ENCODE assay signal across 8 cellular contexts in the genomic region with DNA sequence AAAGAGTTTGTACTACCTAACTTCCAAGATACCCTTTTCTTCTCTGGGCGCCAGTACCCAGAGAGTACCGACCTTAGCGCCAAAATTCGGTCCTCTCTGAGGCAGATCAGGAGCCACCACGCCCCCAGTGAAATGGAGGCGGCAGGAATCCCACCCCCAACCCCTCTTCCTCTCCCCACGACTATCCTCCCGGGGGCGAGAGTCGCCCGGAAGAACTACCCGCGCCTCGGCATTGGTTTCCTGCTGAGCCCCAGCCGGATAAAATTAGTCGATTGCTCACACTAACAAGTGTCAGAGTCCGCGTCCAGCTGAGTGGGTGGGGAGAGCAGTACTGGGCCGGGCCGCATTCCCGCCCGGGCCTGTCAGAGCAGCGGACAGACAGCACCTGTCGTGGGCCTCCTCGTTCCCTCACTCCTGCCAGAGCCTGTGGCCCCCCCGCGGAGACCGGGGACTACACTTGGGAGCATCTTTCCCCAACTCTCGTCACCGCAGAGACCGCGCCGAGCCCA.
DNase-seq lines count a peak whose midpoint lies in the region; ATAC-seq and TF ChIP-seq lines count a peak whose summit lies in the region.

No MANE protein-coding gene starts in this region.

- TF ChIP-seq CTCF in AG04449 (IDR thresholded peaks at IDR 0.05; ENCODE audit: insufficient read depth, low read length, missing control alignments): no peak
- TF ChIP-seq CTCF in dorsolateral prefrontal cortex (IDR thresholded peaks at IDR 0.05 in 54 of 56, conservative IDR thresholded peaks at IDR 0.05 in 2 of 56; ENCODE audit: low read depth in 1 of 56, partially characterized antibody in 56 of 56): peak in 6 of 56 donors; percentile 1 to 17 (median 3)
- no peak for TF ChIP-seq CTCF in lower leg skin (IDR thresholded peaks at IDR 0.05)

- peak overlapping the region; percentile 72 for H3K9ac ChIP-seq in HUES6 (ENCODE audit: low read length)

- H3K27ac ChIP-seq in HUES6 (ENCODE audit: low read depth, low read length) (no peak overlapping the region), dorsolateral prefrontal cortex (peak overlapping the region in 52 of 59 donors; percentile 23 to 87 (median 76))

- peaks cover 33% of the 10 kb centered on the region for H3K4me1 Mint-ChIP-seq in activated CD4-positive, alpha-beta T cell treated with anti-CD3 and anti-CD28 coated beads for 36 hours

- H3K4me1 ChIP-seq in HUES6 (ENCODE audit: control insufficient read depth, insufficient read depth, low read length): peaks cover 25% of the 10 kb centered on the region

- no peaks in the 10 kb centered on the region for H3K9me3 Mint-ChIP-seq in activated CD4-positive, alpha-beta T cell treated with anti-CD3 and anti-CD28 coated beads for 36 hours (ENCODE audit: low read depth)

- no peak for TF ChIP-seq POLR2A in lower leg skin (IDR thresholded peaks at IDR 0.05)

- POLR2A ChIA-PET in AG04449 (lab: Yijun Ruan, JAX): interaction anchor here (1.2 to 2.2 kb wide), 2 partner anchors 9 to 13 kb away, joined by 3 to 8 read pairs; no protein-coding TSS in a partner anchor
- POLR2A ChIA-PET in activated CD4-positive, alpha-beta T cell treated with anti-CD3 and anti-CD28 coated beads for 36 hours (lab: Charles Lee): interaction anchor here (0.6 kb wide), 1 partner anchor 317 kb away, joined by 3 read pairs; no protein-coding TSS in a partner anchor

- H3K9me3 ChIP-seq in HUES6 (ENCODE audit: control insufficient read depth, insufficient read depth, low read depth, low read length): no peaks in the 10 kb centered on the region

- H3K27me3 ChIP-seq in HUES6 (ENCODE audit: control insufficient read depth, insufficient read depth, low read length) (peaks cover 17% of the 10 kb centered on the region; the same call in 1 of the 2 replicates), dorsolateral prefrontal cortex (peaks cover 0 to 84% (median 19%) of the 10 kb centered on the region in 45 donors)

- 1 to 41% methylated on average over 6 to 31 of the region's 33 CpGs for WGBS in lower leg skin, 2 donors

- H3K36me3 ChIP-seq in HUES6 (ENCODE audit: control insufficient read depth, insufficient read depth, low read length): no peaks in the 10 kb centered on the region

- peak overlapping the region; percentile 66 for H3K4me3 Mint-ChIP-seq in activated CD4-positive, alpha-beta T cell treated with anti-CD3 and anti-CD28 coated beads for 36 hours

- CTCF ChIA-PET in AG04449 (lab: Yijun Ruan, JAX): interaction anchor here (0.8 to 3.5 kb wide), 7 partner anchors 8 to 156 kb away, joined by 3 to 26 read pairs (median 4); no protein-coding TSS in a partner anchor
- CTCF ChIA-PET in activated CD4-positive, alpha-beta T cell treated with anti-CD3 and anti-CD28 coated beads for 36 hours (lab: Charles Lee): no interaction called here

- DNase-seq in AG04449 (ENCODE audit: low read depth, low spot score): no peak
- peak; percentile 66 for DNase-seq in activated CD4-positive, alpha-beta T cell treated with anti-CD3 and anti-CD28 coated beads for 36 hours
- DNase-seq in dorsolateral prefrontal cortex: peak in 7 of 10 donors; percentile 20 to 57 (median 33)
- peak; percentile 16 to 88 for DNase-seq in lower leg skin (ENCODE audit: low spot score in 2 of 2)
- DNase-seq in stimulated activated CD8-positive, alpha-beta memory T cell treated with anti-CD3 and anti-CD28 coated beads, Interleukin-2, amount 100 ng/mL, for 48 hours (ENCODE audit: low read depth in 2 of 2): peak; percentile 18 to 25
- DNase-seq in NCI-H446 treated with DMSO at 0.1 percent for 48 hours (lab: John Stamatoyannopoulos, UW): no peak

- H3K36me3 Mint-ChIP-seq in activated CD4-positive, alpha-beta T cell treated with anti-CD3 and anti-CD28 coated beads for 36 hours (ENCODE audit: low read depth): no peaks in the 10 kb centered on the region

- H3K4me3 ChIP-seq in AG04449 (ENCODE audit: low read depth, low read length): peak overlapping the region; percentile 49
- H3K4me3 ChIP-seq in HUES6 (ENCODE audit: low read depth, low read length): peak overlapping the region; percentile 62
- peak overlapping the region; percentile 36 to 72 (median 56) for H3K4me3 ChIP-seq in dorsolateral prefrontal cortex
- H3K4me3 ChIP-seq in lower leg skin (ENCODE audit: low read depth, poor library complexity, severe bottlenecking): no peak overlapping the region

- no peaks in the 10 kb centered on the region for H3K27me3 Mint-ChIP-seq in activated CD4-positive, alpha-beta T cell treated with anti-CD3 and anti-CD28 coated beads for 36 hours

- intact Hi-C loops in activated CD4-positive, alpha-beta T cell treated with anti-CD3 and anti-CD28 coated beads for 36 hours (cut with DNase I, micrococcal nuclease): loop anchor here (2.0 to 10.0 kb wide), 5 partner anchors 77 to 619 kb away; a partner anchor contains a TSS
- intact Hi-C loops in dorsolateral prefrontal cortex (cut with DNase I) (loop anchor here in 1 of 2 donors (5.0 kb wide), 1 partner anchor 153 kb away; no protein-coding TSS in a partner anchor), lower leg skin (cut with DNase I; ENCODE audit: low total_unique reads) (no loop called here)

- peak overlapping the region; percentile 74 for H3K27ac Mint-ChIP-seq in activated CD4-positive, alpha-beta T cell treated with anti-CD3 and anti-CD28 coated beads for 36 hours

- peak; percentile 33 for ATAC-seq in GM18517 (IDR thresholded peaks at IDR 0.05; ENCODE audit: unreplicated experiment)
- peak; percentile 26 for ATAC-seq in activated CD4-positive, alpha-beta T cell treated with anti-CD3 and anti-CD28 coated beads for 36 hours

Comparison
In these comparisons a context has a peak if more than half of its experiments do, and no peak if none do; other contexts are left out.
1. DNase-seq: peak in activated CD4-positive, alpha-beta T cell treated with anti-CD3 and anti-CD28 coated beads for 36 hours (single experiment), dorsolateral prefrontal cortex (7 of 10), lower leg skin (2 of 2) and stimulated activated CD8-positive, alpha-beta memory T cell treated with anti-CD3 and anti-CD28 coated beads, Interleukin-2, amount 100 ng/mL, for 48 hours (2 of 2); none in AG04449 (single experiment) and NCI-H446 treated with DMSO at 0.1 percent for 48 hours (single experiment).